Comparison of ENCODE assay signal across 14 cellular contexts in genomic region chr11:128530119-128531091, GRCh38. TPM values are rescaled to one million over a fixed set of nuclear protein-coding genes. Genes with fewer than 3 reads are reported as not detected.
DNase-seq lines count a peak whose midpoint lies in the region; FAIRE-seq and TF ChIP-seq lines count a peak whose summit lies in the region.
"Had no signal": no experiment of that assay in that cellular context is flagged by ENCODE, and none has a peak within 500 bp of the region (broad histone marks: within the 10 kb centered on the region; RNA-seq: fewer than 3 reads in every experiment).

No MANE protein-coding gene starts in this region.

- H4K20me1 ChIP-seq in fibroblast of lung (ENCODE audit: control insufficient read depth, extremely low read depth, insufficient read depth, low read length): no peaks in the 10 kb centered on the region

- H3K79me2 ChIP-seq in fibroblast of lung (ENCODE audit: control insufficient read depth, insufficient read depth, low read length): no peaks in the 10 kb centered on the region
- no peaks in the 10 kb centered on the region for H3K79me2 ChIP-seq in trophoblast cell (ENCODE audit: control insufficient read depth, insufficient read depth, low read length, poor library complexity)

- TF ChIP-seq POLR2A in sigmoid colon (IDR thresholded peaks at IDR 0.05): no peak
- no peak for TF ChIP-seq POLR2A in erythroblast (IDR thresholded peaks at IDR 0.05; ENCODE audit: low read length)

- H3K23ac ChIP-seq in trophoblast cell (ENCODE audit: low read length): no peak overlapping the region

- no peak overlapping the region for H4K12ac ChIP-seq in trophoblast cell (ENCODE audit: low read depth, low read length)

- H3K79me1 ChIP-seq in trophoblast cell (ENCODE audit: low read length): no peaks in the 10 kb centered on the region

- peak; percentile 40 for FAIRE-seq in RCC 7860 (lab: Jason Lieb, UNC)

- H3K4me2 ChIP-seq in fibroblast of lung (ENCODE audit: extremely low read depth, insufficient read depth, low read length) (peak overlapping the region; percentile 60), trophoblast cell (ENCODE audit: low read length) (no peak overlapping the region)

- intact Hi-C loops in sigmoid colon (cut with DNase I): no loop called here

- no peak overlapping the region for H2AK5ac ChIP-seq in trophoblast cell (ENCODE audit: low read length)

- no peak overlapping the region for H2BK12ac ChIP-seq in trophoblast cell (ENCODE audit: low read length)

- WGBS in sigmoid colon, 2 donors: 85 to 89% methylated on average over 7 of the region's 7 CpGs
- no CpG with 5 or more reads among the region's 7 CpGs for WGBS in trophoblast cell (ENCODE audit: extremely low coverage, insufficient coverage, insufficient read length)

- no peak for TF ChIP-seq EP300 in sigmoid colon (IDR thresholded peaks at IDR 0.05)

- H3K14ac ChIP-seq in trophoblast cell (ENCODE audit: low read length): no peak overlapping the region

- H3K18ac ChIP-seq in trophoblast cell (ENCODE audit: low read length): no peak overlapping the region

- H4K91ac ChIP-seq in trophoblast cell (ENCODE audit: low read depth, low read length): no peak overlapping the region

- peaks cover 7% of the 10 kb centered on the region for H3K4me1 ChIP-seq in fibroblast of lung (ENCODE audit: control insufficient read depth, extremely low read depth, insufficient read depth, low read length)
- peaks cover 0 to 8% (median 0%) of the 10 kb centered on the region in 4 donors for H3K4me1 ChIP-seq in sigmoid colon
- H3K4me1 ChIP-seq in trophoblast cell (ENCODE audit: control insufficient read depth in 1 of 2, insufficient read depth in 2 of 2, low read length in 2 of 2): peaks cover 6 to 11% of the 10 kb centered on the region in 2 experiments

- in situ Hi-C loops in KBM-7 (cut with MboI; ENCODE audit: low pct_unique_long_range_greater_than_20kb, low sequenced_read_pairs): no loop called here

- H3K4me3 ChIP-seq in fibroblast of lung (replicated peaks in 1 of 4; ENCODE audit: control extremely low read depth in 1 of 4, insufficient read depth in 1 of 4, low read depth in 3 of 4, low read length in 4 of 4) (no peak overlapping the region), sigmoid colon (no peak overlapping the region), trophoblast cell (ENCODE audit: low read depth, low read length) (no peak overlapping the region)
- H3K4me3 ChIP-seq: esophagus squamous epithelium had no signal

- H3K36me3 ChIP-seq in fibroblast of lung (ENCODE audit: control insufficient read depth, insufficient read depth, low read length): no peaks in the 10 kb centered on the region
- H3K36me3 ChIP-seq in sigmoid colon: no peaks in the 10 kb centered on the region
- no peaks in the 10 kb centered on the region for H3K36me3 ChIP-seq in trophoblast cell (ENCODE audit: control insufficient read depth in 1 of 2, insufficient read depth in 2 of 2, low read length in 2 of 2)
- H3K36me3 ChIP-seq: esophagus squamous epithelium had no signal

- H3K9ac ChIP-seq in fibroblast of lung (ENCODE audit: insufficient read depth, low read length): no peak overlapping the region
- H3K9ac ChIP-seq in trophoblast cell (ENCODE audit: low read length): no peak overlapping the region

- no peaks in the 10 kb centered on the region for H3K9me3 ChIP-seq in fibroblast of lung (ENCODE audit: control insufficient read depth, insufficient read depth, low read depth, low read length)
- H3K9me3 ChIP-seq in sigmoid colon: no peaks in the 10 kb centered on the region
- no peaks in the 10 kb centered on the region for H3K9me3 ChIP-seq in trophoblast cell (ENCODE audit: insufficient read depth, low read depth, low read length)
- H3K9me3 ChIP-seq: esophagus squamous epithelium had no signal

- no peak overlapping the region for H2BK120ac ChIP-seq in trophoblast cell (ENCODE audit: insufficient read depth, low read length, poor library complexity)

- no peaks in the 10 kb centered on the region for H3K27me3 ChIP-seq in fibroblast of lung (ENCODE audit: control insufficient read depth, insufficient read depth, low read length)
- no peaks in the 10 kb centered on the region for H3K27me3 ChIP-seq in sigmoid colon
- no peaks in the 10 kb centered on the region for H3K27me3 ChIP-seq in trophoblast cell (ENCODE audit: insufficient read depth, low read length)
- H3K27me3 ChIP-seq: esophagus squamous epithelium had no signal

- peak overlapping the region; percentile 42 for H2AFZ ChIP-seq in fibroblast of lung (ENCODE audit: low read length)
- H2AFZ ChIP-seq in trophoblast cell (ENCODE audit: insufficient read depth, low read length, poor library complexity): no peak overlapping the region

- no peak for TF ChIP-seq CTCF in fibroblast of lung (conservative IDR thresholded peaks at IDR 0.05 in 1 of 2, IDR thresholded peaks at IDR 0.05 in 1 of 2; ENCODE audit: low read depth in 1 of 2, low read length in 2 of 2)
- no peak for TF ChIP-seq CTCF in sigmoid colon (IDR thresholded peaks at IDR 0.05)

- no peak overlapping the region for H3K4ac ChIP-seq in trophoblast cell (ENCODE audit: low read depth, low read length)

- H4K8ac ChIP-seq in trophoblast cell (ENCODE audit: low read depth, low read length): no peak overlapping the region

- no peak overlapping the region for H2BK5ac ChIP-seq in trophoblast cell (ENCODE audit: low read depth, low read length, poor library complexity)

- H3K27ac ChIP-seq in fibroblast of lung (ENCODE audit: insufficient read depth, low read length): peak overlapping the region; percentile 74
- peak overlapping the region; percentile 14 to 40 (median 33) for H3K27ac ChIP-seq in sigmoid colon
- no peak overlapping the region for H3K27ac ChIP-seq in trophoblast cell (ENCODE audit: low read depth, low read length)
- H3K27ac ChIP-seq: VCaP had no signal

- DNase-seq in ELR (ENCODE audit: low read depth): peak; percentile 93
- peak; percentile 46 for DNase-seq in RCC 7860 (ENCODE audit: low spot score)
- peak; percentile 95 to 99 for DNase-seq in fibroblast of lung (ENCODE audit: low read depth in 2 of 2)
- DNase-seq in sigmoid colon: peak; percentile 89
- no peak for DNase-seq in erythroblast (lab: John Stamatoyannopoulos, UW)
- DNase-seq in GM19238 (ENCODE audit: insufficient read length, low spot score): no peak
- DNase-seq in KBM-7: no peak
- DNase-seq in trophoblast cell: no peak
- DNase-seq: activated naive CD4-positive, alpha-beta T cell; esophagus squamous epithelium; GF-D8; Kasumi-1; stimulated activated CD4-positive, alpha-beta T cell treated with anti-CD3 and anti-CD28 coated beads, Interleukin-4, amount 100 ng/mL, for 24 hours had no signal

RNA-seq across cellular contexts. Expression of gene ETS1, which starts 57.0 kb away (rescaled TPM):
- 48.8 and 51.7 TPM in 2 replicates for total RNA-seq in fibroblast of lung
- polyA plus RNA-seq in fibroblast of lung: 39.0 and 51.5 TPM in 2 replicates
- 42.7 and 59.4 TPM in 2 replicates for polyA plus RNA-seq in fibroblast of lung (2012)
- polyA minus RNA-seq in fibroblast of lung (ENCODE audit: low replicate concordance): 64.9 and 66.9 TPM in 2 replicates
- 10 to 100 TPM; 23.3 to 29.5 (median 25.3) TPM for total RNA-seq in sigmoid colon
- 100 to 1,000 TPM in 1 of 3 donors, 10 to 100 TPM in 2; 12.5 to 122 (median 14.4) TPM for polyA plus RNA-seq in sigmoid colon
- 103 and 111 TPM in 2 replicates for polyA plus RNA-seq in trophoblast cell (2013)

Comparison
In these comparisons a context has a peak if more than half of its experiments do, and no peak if none do; other contexts are left out.
1. DNase-seq: peak in ELR (single experiment), RCC 7860 (single experiment), fibroblast of lung (2 of 2) and sigmoid colon (single experiment); none in erythroblast (0 of 2), GM19238 (single experiment), KBM-7 (single experiment) and trophoblast cell (0 of 2).